1 cellular context compared by ENCODE assay signal in genomic region chr20:34337982-34338756, GRCh38.
A peak's percentile ranks its signal among the peaks of the same experiment; 100 is the strongest.
TF ChIP-seq lines count a peak whose summit lies in the region.

No MANE protein-coding gene starts in this region.

TF ChIP-seq in HepG2, 621 proteins besides CTCF, POLR2A, EP300 and RAD21:
- 0 out of 2 replicates have a peak, but pooled peaks have one; percentile 9 for TF ChIP-seq ZNF547 (CRISPR knock-in tag; IDR thresholded peaks at IDR 0.05)
- TF ChIP-seq ZIK1 (CRISPR knock-in tag; IDR thresholded peaks at IDR 0.05; ENCODE audit: borderline replicate concordance, low read depth), result no peak
- peak; percentile 10; the same call in 1 of the 2 replicates for TF ChIP-seq ZNF292 (CRISPR knock-in tag; IDR thresholded peaks at IDR 0.05; ENCODE audit: borderline replicate concordance, low read depth)
